26 cellular contexts compared by ENCODE assay signal in the genomic region with DNA sequence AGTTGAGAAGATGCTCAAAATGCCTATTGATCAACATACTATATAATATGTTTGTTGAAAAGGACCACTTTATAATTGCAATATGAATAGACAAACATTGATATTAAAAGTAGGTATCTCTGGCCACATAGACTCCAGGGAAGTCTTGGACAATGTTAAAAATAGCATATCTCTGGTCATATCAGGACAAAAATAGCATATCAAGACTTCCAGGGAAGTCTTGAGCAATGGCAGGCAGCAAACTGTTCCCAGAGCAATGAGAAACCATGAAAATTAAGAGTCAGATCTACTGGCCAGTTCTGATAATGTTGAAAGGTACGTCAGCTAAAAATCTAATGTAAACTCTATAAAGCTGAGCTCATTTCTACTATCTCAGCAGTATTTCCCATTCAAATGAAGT.
"Had no signal": no experiment of that assay in that cellular context is flagged by ENCODE, and none has a peak within 500 bp of the region (broad histone marks: within the 10 kb centered on the region; RNA-seq: fewer than 3 reads in every experiment).

No MANE protein-coding gene starts in this region.

- H3K27ac ChIP-seq: brain microvascular endothelial cell, epithelial cell of prostate, foreskin keratinocyte, gastroesophageal sphincter, heart right ventricle, WERI-Rb-1 had no signal

- H3K4me1 ChIP-seq: foreskin keratinocyte, gastroesophageal sphincter had no signal

- H3K4me3 ChIP-seq: gastroesophageal sphincter, heart right ventricle had no signal

- H3K27me3 ChIP-seq: brain microvascular endothelial cell, foreskin keratinocyte, gastroesophageal sphincter, heart right ventricle had no signal

- H3K36me3 ChIP-seq: brain microvascular endothelial cell, gastroesophageal sphincter, heart right ventricle, WERI-Rb-1 had no signal

- DNase-seq: activated B cell treated with CpG ODN at 0.5 μM for 24 hours; activated CD4-positive, alpha-beta T cell treated with anti-CD3 and anti-CD28 coated beads for 48 hours; activated CD4-positive, alpha-beta T cell treated with anti-CD3 and anti-CD28 coated beads, Interleukin-2, amount 50 U/mL, for 1 hour; activated CD4-positive, alpha-beta T cell treated with anti-CD3 and anti-CD28 coated beads, Interleukin-2, amount 50 U/mL, for 48 hours; activated CD8-positive, alpha-beta memory T cell treated with anti-CD3 and anti-CD28 coated beads for 24 hours; activated CD8-positive, alpha-beta T cell treated with anti-CD3 and anti-CD28 coated beads for 36 hours; activated effector memory CD4-positive, alpha-beta T cell treated with Interleukin-2 at 50 U/mL for 16 hours; activated gamma-delta T cell treated with Interleukin-2 at 50 U/mL for 16 hours; activated naive CD4-positive, alpha-beta T cell treated with anti-CD3 and anti-CD28 coated beads, Interleukin-2, amount 50 U/mL, for 16 hours; activated naive CD4-positive, alpha-beta T cell treated with Interleukin-2 at 50 U/mL for 16 hours; activated T-cell treated with anti-CD3 and anti-CD28 coated beads, Interleukin-2, amount 50 U/mL, for 4 hours; amniotic stem cell; anterior cingulate cortex; brain microvascular endothelial cell; cortex of kidney; effector CD8-positive, alpha-beta T cell; foreskin keratinocyte; heart right ventricle; T-helper 1 cell; T-helper 17 cell; T1000; WERI-Rb-1 had no signal

- H3K9me3 ChIP-seq: gastroesophageal sphincter, heart right ventricle had no signal

- ATAC-seq: activated CD4-positive, CD25-positive, alpha-beta regulatory T cell treated with anti-CD3 and anti-CD28 coated beads, Interleukin-2, amount 50 U/mL, for 24 hours; activated CD8-positive, alpha-beta T cell treated with anti-CD3 and anti-CD28 coated beads for 36 hours; activated T-cell treated with anti-CD3 and anti-CD28 coated beads, Interleukin-2, amount 50 U/mL, for 4 hours; activated T-helper 17 cell treated with anti-CD3 and anti-CD28 coated beads, Interleukin-2, amount 50 U/mL, for 72 hours; foreskin keratinocyte; gastroesophageal sphincter; heart right ventricle; T-helper 17 cell had no signal
